In genomic region chr6:139920027-139920851, GRCh38 we compare ENCODE assay signal across 13 cellular contexts.
DNase-seq lines count a peak whose midpoint lies in the region; ATAC-seq and TF ChIP-seq lines count a peak whose summit lies in the region.
"Had no signal": no experiment of that assay in that cellular context is flagged by ENCODE, and none has a peak within 500 bp of the region (broad histone marks: within the 10 kb centered on the region; RNA-seq: fewer than 3 reads in every experiment).

No MANE protein-coding gene starts in this region.

- H3K4me3 ChIP-seq in parathyroid adenoma (ENCODE audit: low read depth, low read length), result no peak overlapping the region
- H3K4me3 ChIP-seq: coronary artery had no signal

- no peaks in the 10 kb centered on the region for H3K36me3 ChIP-seq in parathyroid adenoma (ENCODE audit: control insufficient read depth, insufficient read depth, low read length)

- H2AFZ ChIP-seq in parathyroid adenoma, result peak overlapping the region; percentile 45

- no peaks in the 10 kb centered on the region for H3K36me3 Mint-ChIP-seq in brain
- H3K36me3 Mint-ChIP-seq: activated CD8-positive, alpha-beta memory T cell treated with anti-CD3 and anti-CD28 coated beads, Interleukin-2, amount 10 ng/mL, durations not matched to agents 7 days and 5 days had no signal

- peak overlapping the region in 2 of 5 experiments; percentile 1 to 18 for H3K4me3 Mint-ChIP-seq in brain
- H3K4me3 Mint-ChIP-seq: activated CD8-positive, alpha-beta memory T cell treated with anti-CD3 and anti-CD28 coated beads, Interleukin-2, amount 10 ng/mL, durations not matched to agents 7 days and 5 days; T-helper 17 cell had no signal

- H3K9me3 Mint-ChIP-seq in brain, result peaks cover 0 to 3% (median 0%) of the 10 kb centered on the region in 5 experiments

- peak overlapping the region; percentile 12 for H3K27ac ChIP-seq in parathyroid adenoma

- DNase-seq in NCI-H146 treated with DMSO at 0.1 percent for 48 hours (lab: John Stamatoyannopoulos, UW; ENCODE audit: unreplicated experiment) (peak; percentile 40), NCI-H446 treated with DMSO at 0.1 percent for 48 hours (lab: John Stamatoyannopoulos, UW) (no peak), ecto neural progenitor cell (ENCODE audit: low spot score) (no peak)
- DNase-seq in stimulated activated CD4-positive, alpha-beta T cell treated with anti-CD3 and anti-CD28 coated beads, Interleukin-1b, Interleukin-23, amount 100 ng/mL, for 48 hours, result no peak
- DNase-seq: activated CD8-positive, alpha-beta memory T cell treated with anti-CD3 and anti-CD28 coated beads, Interleukin-2, amount 10 ng/mL, durations not matched to agents 7 days and 5 days; Calu3; NCI-H82; posterior cingulate gyrus; T-helper 17 cell had no signal

- ATAC-seq in HG02885 (IDR thresholded peaks at IDR 0.05; ENCODE audit: poor library complexity, unreplicated experiment), result peak; percentile 48
- ATAC-seq: activated CD8-positive, alpha-beta memory T cell treated with anti-CD3 and anti-CD28 coated beads, Interleukin-2, amount 10 ng/mL, durations not matched to agents 7 days and 5 days; T-helper 17 cell had no signal

- H3K27ac Mint-ChIP-seq in brain, result peak overlapping the region in 3 of 5 experiments; percentile 45 to 81 (median 53)
- H3K27ac Mint-ChIP-seq: activated CD8-positive, alpha-beta memory T cell treated with anti-CD3 and anti-CD28 coated beads, Interleukin-2, amount 10 ng/mL, durations not matched to agents 7 days and 5 days; T-helper 17 cell had no signal

- H3K27me3 ChIP-seq in parathyroid adenoma (ENCODE audit: control insufficient read depth, insufficient read depth, low read length), result no peaks in the 10 kb centered on the region

- H3K4me1 Mint-ChIP-seq in brain, result peaks cover 42% of the 10 kb centered on the region
- H3K4me1 Mint-ChIP-seq: activated CD8-positive, alpha-beta memory T cell treated with anti-CD3 and anti-CD28 coated beads, Interleukin-2, amount 10 ng/mL, durations not matched to agents 7 days and 5 days had no signal

- no peak overlapping the region for H3K9ac ChIP-seq in parathyroid adenoma

- H3K9me3 ChIP-seq in parathyroid adenoma (ENCODE audit: control insufficient read depth, low read length), result no peaks in the 10 kb centered on the region

- no peak overlapping the region for H3K4me2 ChIP-seq in parathyroid adenoma (ENCODE audit: low read length)

- H3K4me1 ChIP-seq in parathyroid adenoma, result peaks cover 9% of the 10 kb centered on the region

- peaks cover 2% of the 10 kb centered on the region for H3K27me3 Mint-ChIP-seq in brain

- no peaks in the 10 kb centered on the region for H3K79me2 ChIP-seq in parathyroid adenoma

- no peak for TF ChIP-seq CTCF in brain (conservative IDR thresholded peaks at IDR 0.05)
- TF ChIP-seq CTCF in parathyroid adenoma (IDR thresholded peaks at IDR 0.05), result no peak
